Comparison of ENCODE assay signal across 14 cellular contexts in genomic region chr12:87814625-87815024, GRCh38.
"Had no signal": no experiment of that assay in that cellular context is flagged by ENCODE, and none has a peak within 500 bp of the region (broad histone marks: within the 10 kb centered on the region; RNA-seq: fewer than 3 reads in every experiment).

No MANE protein-coding gene starts in this region.

- H3K4me3 Mint-ChIP-seq: neural crest cell; stimulated activated effector memory CD8-positive, alpha-beta T cell treated with anti-CD3 and anti-CD28 coated beads, Interleukin-12 subunit alpha, Interleukin-12 subunit beta, amount 100 ng/mL, for 72 hours; T-cell had no signal

- H3K4me3 ChIP-seq: cardiac muscle cell, ovary, thyroid gland had no signal

- H3K9me3 ChIP-seq: ovary, thyroid gland had no signal

- H3K36me3 ChIP-seq: cardiac muscle cell, ovary, thyroid gland had no signal

- H3K27ac Mint-ChIP-seq: stimulated activated effector memory CD8-positive, alpha-beta T cell treated with anti-CD3 and anti-CD28 coated beads, Interleukin-12 subunit alpha, Interleukin-12 subunit beta, amount 100 ng/mL, for 72 hours; T-cell had no signal

- H3K27me3 Mint-ChIP-seq: T-cell had no signal

- DNase-seq: activated naive CD4-positive, alpha-beta T cell; activated T-cell treated with anti-CD3 and anti-CD28 coated beads for 4 hours; aorta; ovary; stimulated activated CD4-positive, alpha-beta T cell treated with anti-CD3 and anti-CD28 coated beads, Interleukin-1b, Interleukin-23, amount 100 ng/mL, for 48 hours; T-cell; T-helper 9 cell; thyroid gland had no signal

- H3K36me3 Mint-ChIP-seq: stimulated activated effector memory CD8-positive, alpha-beta T cell treated with anti-CD3 and anti-CD28 coated beads, Interleukin-12 subunit alpha, Interleukin-12 subunit beta, amount 100 ng/mL, for 72 hours; T-cell had no signal

- H3K4me1 Mint-ChIP-seq: stimulated activated effector memory CD8-positive, alpha-beta T cell treated with anti-CD3 and anti-CD28 coated beads, Interleukin-12 subunit alpha, Interleukin-12 subunit beta, amount 100 ng/mL, for 72 hours; T-cell had no signal

- H3K27ac ChIP-seq: cardiac muscle cell, foreskin keratinocyte, ovary, thyroid gland had no signal

- H3K27me3 ChIP-seq: cardiac muscle cell, foreskin keratinocyte, ovary, thyroid gland had no signal

- H3K4me1 ChIP-seq: thyroid gland had no signal

- ATAC-seq: activated CD4-positive, CD25-positive, alpha-beta regulatory T cell treated with anti-CD3 and anti-CD28 coated beads, Interleukin-2, amount 50 U/mL, for 24 hours; sciatic nerve; stimulated activated effector memory CD8-positive, alpha-beta T cell treated with anti-CD3 and anti-CD28 coated beads, Interleukin-12 subunit alpha, Interleukin-12 subunit beta, amount 100 ng/mL, for 72 hours; T-cell had no signal
